Comparison of ENCODE assay signal across 17 cellular contexts in the genomic region with DNA sequence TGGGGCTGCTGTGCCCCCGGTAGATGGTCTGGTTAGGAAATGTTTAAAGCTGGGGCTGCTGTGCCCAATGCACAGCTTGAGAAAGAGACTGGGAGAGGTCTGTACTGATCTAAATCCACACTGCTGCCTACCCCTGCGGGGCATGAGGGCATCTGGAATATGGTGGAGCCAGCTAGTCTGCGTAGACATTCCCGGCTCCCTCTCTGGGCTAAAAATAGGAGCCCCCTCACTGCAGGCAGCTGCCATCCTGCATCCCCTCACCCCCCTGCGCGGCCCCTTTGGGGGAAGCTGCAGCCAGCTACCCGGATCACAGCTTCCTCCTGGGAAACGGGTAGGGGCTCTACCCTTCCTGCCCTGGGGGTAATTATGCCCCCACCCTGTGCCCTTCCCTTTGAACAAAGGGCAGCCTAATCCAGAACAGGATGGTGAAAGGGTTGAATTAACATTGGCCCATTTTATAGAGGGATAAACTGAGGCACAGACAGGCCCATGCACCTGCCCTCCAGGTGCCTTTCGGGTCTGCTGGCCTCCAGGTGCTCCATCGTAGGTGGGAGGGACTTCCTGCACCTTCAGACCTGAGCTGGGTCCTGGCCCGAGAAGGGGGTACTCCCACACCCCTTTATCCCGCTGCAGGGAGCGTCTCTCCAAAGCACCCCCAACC. TPM values are rescaled to one million over a fixed set of nuclear protein-coding genes. Genes with fewer than 3 reads are reported as not detected.
DNase-seq lines count a peak whose midpoint lies in the region; ATAC-seq, FAIRE-seq and TF ChIP-seq lines count a peak whose summit lies in the region.
"Had no signal": no experiment of that assay in that cellular context is flagged by ENCODE, and none has a peak within 500 bp of the region (broad histone marks: within the 10 kb centered on the region; RNA-seq: fewer than 3 reads in every experiment).

No MANE protein-coding gene starts in this region.

- peak overlapping the region; percentile 69 for H3K4me3 Mint-ChIP-seq in activated CD4-positive, alpha-beta T cell treated with anti-CD3 and anti-CD28 coated beads for 36 hours
- peak overlapping the region; percentile 83 for H3K4me3 Mint-ChIP-seq in neural progenitor cell

- no peak for FAIRE-seq in GM12878 (lab: Jason Lieb, UNC)
- FAIRE-seq: RCC 7860 had no signal

- H2AFZ ChIP-seq in GM12878 (ENCODE audit: control insufficient read depth, low read depth, low read length), result no peak overlapping the region
- no peak overlapping the region for H2AFZ ChIP-seq in neural progenitor cell (replicated peaks)

- peaks cover 8% of the 10 kb centered on the region for H3K36me3 Mint-ChIP-seq in activated CD4-positive, alpha-beta T cell treated with anti-CD3 and anti-CD28 coated beads for 36 hours (ENCODE audit: low read depth)
- no peaks in the 10 kb centered on the region for H3K36me3 Mint-ChIP-seq in neural progenitor cell

- H3K79me2 ChIP-seq in GM12878 (ENCODE audit: control insufficient read depth, insufficient read depth, low read length) (peaks cover 43% of the 10 kb centered on the region), neural progenitor cell (ENCODE audit: low read depth) (peaks cover 31% of the 10 kb centered on the region)
- H3K79me2 ChIP-seq: parathyroid adenoma had no signal

- TF ChIP-seq CTCF in GM12878 (IDR thresholded peaks at IDR 0.05 in 2 of 3, conservative IDR thresholded peaks at IDR 0.05 in 1 of 3; ENCODE audit: control insufficient read depth in 2 of 3, extremely low read depth in 1 of 3, insufficient read depth in 1 of 3, low read depth in 3 of 3, low read length in 3 of 3), result no peak
- TF ChIP-seq CTCF in neural progenitor cell (IDR thresholded peaks at IDR 0.05), result no peak

- TF ChIP-seq EP300 in GM12878 (IDR thresholded peaks at IDR 0.05; ENCODE audit: borderline replicate concordance in 1 of 2, control insufficient read depth in 1 of 2, low read depth in 2 of 2, low read length in 2 of 2), result no peak

- no peak overlapping the region for H3K27ac Mint-ChIP-seq in activated CD4-positive, alpha-beta T cell treated with anti-CD3 and anti-CD28 coated beads for 36 hours
- H3K27ac Mint-ChIP-seq in neural progenitor cell, result no peak overlapping the region

- no peak for ATAC-seq in activated CD4-positive, alpha-beta T cell treated with anti-CD3 and anti-CD28 coated beads for 36 hours
- ATAC-seq in GM12878 (no peak), GM21360 (IDR thresholded peaks at IDR 0.05; ENCODE audit: unreplicated experiment) (no peak), GM18519 (IDR thresholded peaks at IDR 0.05; ENCODE audit: low FRiP score, unreplicated experiment) (no peak)

- no peak for TF ChIP-seq POLR2A in GM12878 (IDR thresholded peaks at IDR 0.05; ENCODE audit: low read depth, low read length)

- BruUV-seq in GM12878 (replicated peaks; lab: Mats Ljungman, UMichigan), result no TSS peak

- RAD21 ChIA-PET in GM12878 (lab: Charles Lee; ENCODE audit: unreplicated experiment), result interaction anchor here (0.7 to 4.4 kb wide), 14 partner anchors 7 to 343 kb away, joined by 3 to 95 read pairs (median 4); a partner anchor contains a TSS

- 0 out of 2 replicates have a peak overlapping the region, but pooled peaks have one; percentile 65 for H3K4me3 ChIP-seq in HUES6 (ENCODE audit: low read depth, low read length)
- peak overlapping the region; percentile 99; the same call in 1 of the 2 replicates for H3K4me3 ChIP-seq in GM12878
- H3K4me3 ChIP-seq in neural progenitor cell, result no peak overlapping the region

- no peak for TF ChIP-seq RAD21 in GM12878 (IDR thresholded peaks at IDR 0.05; ENCODE audit: insufficient read depth, low read depth, low read length)

- no peaks in the 10 kb centered on the region for H3K9me3 Mint-ChIP-seq in activated CD4-positive, alpha-beta T cell treated with anti-CD3 and anti-CD28 coated beads for 36 hours (ENCODE audit: low read depth)
- H3K9me3 Mint-ChIP-seq in neural progenitor cell, result no peaks in the 10 kb centered on the region

- intact Hi-C loops in activated CD4-positive, alpha-beta T cell treated with anti-CD3 and anti-CD28 coated beads for 36 hours (cut with DNase I, micrococcal nuclease), result loop anchor here (5.0 to 10.0 kb wide), 4 partner anchors 261 to 321 kb away; a partner anchor contains a TSS
- intact Hi-C loops in GM12878 (cut with micrococcal nuclease; ENCODE audit: unreplicated experiment), result loop anchor here (10.0 kb wide), 1 partner anchor 321 kb away; a partner anchor contains a TSS

- DNase-seq in activated CD4-positive, alpha-beta T cell treated with anti-CD3 and anti-CD28 coated beads for 36 hours, result no peak
- DNase-seq in activated CD4-positive, alpha-beta T cell treated with anti-CD3 and anti-CD28 coated beads, Interleukin-2, amount 50 U/mL, for 1 hour, result no peak
- no peak for DNase-seq in GM12878 (ENCODE audit: low read depth, low spot score)
- no peak for DNase-seq in neural progenitor cell (ENCODE audit: low spot score)
- no peak for DNase-seq in DMS 273 treated with DMSO at 0.1 percent for 48 hours (lab: John Stamatoyannopoulos, UW)
- DNase-seq: DMS79 treated with DMSO at 0.1 percent for 48 hours, NCI-H1105 treated with DMSO at 0.1 percent for 48 hours, NCI-H510A treated with DMSO at 0.1 percent for 48 hours had no signal

- H3K9me3 ChIP-seq in HUES6 (ENCODE audit: control insufficient read depth, insufficient read depth, low read depth, low read length) (no peaks in the 10 kb centered on the region), GM12878 (replicated peaks; ENCODE audit: control insufficient read depth, insufficient read depth, low read length) (no peaks in the 10 kb centered on the region), neural progenitor cell (ENCODE audit: low read depth) (no peaks in the 10 kb centered on the region)
- H3K9me3 ChIP-seq: breast epithelium had no signal

- peaks cover 17% of the 10 kb centered on the region for H3K4me1 ChIP-seq in HUES6 (ENCODE audit: control insufficient read depth, insufficient read depth, low read length)
- peaks cover 29% of the 10 kb centered on the region for H3K4me1 ChIP-seq in GM12878 (ENCODE audit: control insufficient read depth, insufficient read depth, low read length)
- H3K4me1 ChIP-seq in neural progenitor cell, result peaks cover 19% of the 10 kb centered on the region

- SMC1A ChIA-PET in GM12878 (lab: Charles Lee; ENCODE audit: uncharacterized antibody, unreplicated experiment), result interaction anchor here (0.7 to 4.3 kb wide), 11 partner anchors 9 to 182 kb away, joined by 3 to 119 read pairs (median 5); a partner anchor contains a TSS

- peaks cover 19% of the 10 kb centered on the region for H3K4me1 Mint-ChIP-seq in activated CD4-positive, alpha-beta T cell treated with anti-CD3 and anti-CD28 coated beads for 36 hours
- peaks cover 8% of the 10 kb centered on the region for H3K4me1 Mint-ChIP-seq in neural progenitor cell

- H3K27me3 Mint-ChIP-seq in activated CD4-positive, alpha-beta T cell treated with anti-CD3 and anti-CD28 coated beads for 36 hours, result no peaks in the 10 kb centered on the region
- H3K27me3 Mint-ChIP-seq in neural progenitor cell (ENCODE audit: insufficient read depth, low read depth), result peaks cover 15% of the 10 kb centered on the region

- peaks cover 4% of the 10 kb centered on the region; the same call in 1 of the 2 replicates for H3K36me3 ChIP-seq in HUES6 (ENCODE audit: control insufficient read depth, insufficient read depth, low read length)
- H3K36me3 ChIP-seq in GM12878 (ENCODE audit: control insufficient read depth in 2 of 2, insufficient read depth in 2 of 2, low read length in 1 of 2), result peaks cover 0 to 5% of the 10 kb centered on the region in 2 experiments; a peak in 2 of 4 replicates
- H3K36me3 ChIP-seq in neural progenitor cell, result no peaks in the 10 kb centered on the region
- H3K36me3 ChIP-seq: breast epithelium had no signal

- H4K20me1 ChIP-seq in GM12878 (ENCODE audit: control insufficient read depth, insufficient read depth) (no peaks in the 10 kb centered on the region), neural progenitor cell (ENCODE audit: low read depth) (peaks cover 32% of the 10 kb centered on the region)

- H3K27me3 ChIP-seq in HUES6 (ENCODE audit: control insufficient read depth, insufficient read depth, low read length), result peaks cover 28% of the 10 kb centered on the region
- H3K27me3 ChIP-seq in GM12878 (replicated peaks in 1 of 2; ENCODE audit: control insufficient read depth in 2 of 2, insufficient read depth in 2 of 2, low read length in 1 of 2), result no peaks in the 10 kb centered on the region
- H3K27me3 ChIP-seq in neural progenitor cell, result peaks cover 41% of the 10 kb centered on the region

- H3K9ac ChIP-seq in HUES6 (ENCODE audit: low read length) (no peak overlapping the region), GM12878 (ENCODE audit: control insufficient read depth, insufficient read depth, low read length) (peak overlapping the region; percentile 97), neural progenitor cell (no peak overlapping the region)
- H3K9ac ChIP-seq: parathyroid adenoma had no signal

- CTCF ChIA-PET in activated CD4-positive, alpha-beta T cell treated with anti-CD3 and anti-CD28 coated beads for 36 hours (lab: Charles Lee), result interaction anchor here (0.6 to 3.2 kb wide), 15 partner anchors 11 to 261 kb away, joined by 3 to 26 read pairs (median 3); a partner anchor contains a TSS
- CTCF ChIA-PET in GM12878 (lab: Yijun Ruan, JAX), result interaction anchor here (0.5 to 4.0 kb wide), 14 partner anchors 19 to 337 kb away, joined by 3 to 150 read pairs (median 3); a partner anchor contains a TSS

- in situ Hi-C loops in GM12878 (cut with MboI), result loop anchor here (5.0 kb wide), 3 partner anchors 59 to 151 kb away; a partner anchor contains a TSS

- 59% methylated on average over 13 of the region's 13 CpGs for WGBS in GM12878 (ENCODE audit: insufficient coverage, insufficient replicate concordance, low lambda C conversion rate, missing lambda C conversion rate)

- POLR2A ChIA-PET in activated CD4-positive, alpha-beta T cell treated with anti-CD3 and anti-CD28 coated beads for 36 hours (lab: Charles Lee), result interaction anchor here (0.6 kb wide), 1 partner anchor 98 kb away, joined by 4 read pairs; a partner anchor contains a TSS
- POLR2A ChIA-PET in GM12878 (lab: Charles Lee), result interaction anchor here (0.6 to 3.9 kb wide), 8 partner anchors 23 to 140 kb away, joined by 3 to 36 read pairs (median 6); a partner anchor contains a TSS

- peak overlapping the region; percentile 89 for H3K4me2 ChIP-seq in GM12878 (ENCODE audit: control insufficient read depth, insufficient read depth)
- no peak overlapping the region for H3K4me2 ChIP-seq in neural progenitor cell

- H3K27ac ChIP-seq in HUES6 (ENCODE audit: low read depth, low read length) (no peak overlapping the region), GM12878 (ENCODE audit: control insufficient read depth, insufficient read depth) (peak overlapping the region; percentile 96), neural progenitor cell (no peak overlapping the region)
- H3K27ac ChIP-seq: breast epithelium, parathyroid adenoma had no signal

- H3F3A ChIP-seq in neural progenitor cell (ENCODE audit: low read depth), result peaks cover 61% of the 10 kb centered on the region

RNA-seq across cellular contexts. Expression of a gene that starts 2.2 kb away (rescaled TPM):
- total RNA-seq in activated CD4-positive, alpha-beta T cell treated with anti-CD3 and anti-CD28 coated beads for 36 hours, result 10 to 100 TPM; 25.1 to 36.0 TPM
- total RNA-seq in GM12878 (2013; cell fraction: nucleolus; rRNA removed), result 148 and 152 TPM in 2 replicates
- total RNA-seq in GM12878 (2014; rRNA removed) (30.2 and 34.2 TPM in 2 replicates), GM12878 (2014; rRNA removed; fragmentation: Illumina TruSeq; extraction: Trizol) (18.3 and 23.6 TPM in 2 replicates), GM12878 (2021) (68.3 and 70.0 TPM in 2 replicates), neural progenitor cell (ENCODE audit: low replicate concordance) (25.5 and 68.7 TPM in 2 replicates)
- 10.8 TPM for polyA plus RNA-seq in GM12878 (2011; ENCODE audit: low read depth)
- polyA plus RNA-seq in GM12878 (2011; rRNA removed) (6.5 and 17.1 TPM in 2 replicates), GM12878 (2014; fragmentation: Illumina TruSeq; extraction: Trizol) (5.7 and 16.3 TPM in 2 replicates), GM12878 (2014; fragmentation: Nextera tagmentation; extraction: Ambion mirVana) (1 to 10 TPM in 1 of 2 experiments, under 1 TPM in 1; 0.76 to 1.6 TPM), GM12878 (2014; rRNA removed) (37.0 and 45.1 TPM in 2 replicates), GM12878 (2016; fragmentation: Nextera tagmentation; extraction: Ambion mirVana) (1 to 10 TPM; 8.9 to 9.6 TPM)
- polyA plus RNA-seq in GM12878 (2011; cell fraction: cytosol; rRNA removed), result 22.9 and 33.7 TPM in 2 replicates
- 52.3 and 76.3 TPM in 2 replicates for polyA plus RNA-seq in GM12878 (2011; cell fraction: nucleus; rRNA removed)
- 33.7 and 35.9 TPM in 2 replicates for polyA plus RNA-seq in GM12878 (2012)
- 42.1 and 69.0 TPM in 2 replicates for polyA minus RNA-seq in GM12878 (2011; rRNA and poly(A)+ RNA removed)
- polyA minus RNA-seq in GM12878 (2011; cell fraction: cytosol; rRNA and poly(A)+ RNA removed), result 48.9 and 50.8 TPM in 2 replicates
- 33.1 and 53.2 TPM in 2 replicates for polyA minus RNA-seq in GM12878 (2011; cell fraction: nucleus; rRNA and poly(A)+ RNA removed)

RNA-seq across cellular contexts. Expression of a gene that starts 6.5 kb away (rescaled TPM):
- total RNA-seq in activated CD4-positive, alpha-beta T cell treated with anti-CD3 and anti-CD28 coated beads for 36 hours, result 10 to 100 TPM; 14.3 to 18.4 TPM
- total RNA-seq in GM12878 (2013; cell fraction: nucleolus; rRNA removed), result 16.9 and 18.1 TPM in 2 replicates
- 0.60 and 2.7 TPM in 2 replicates for total RNA-seq in GM12878 (2014; rRNA removed)
- total RNA-seq in GM12878 (2014; rRNA removed; fragmentation: Illumina TruSeq; extraction: Trizol), result not detected in 2 replicates
- 1.8 TPM in 2 replicates for total RNA-seq in GM12878 (2021)
- polyA plus RNA-seq in GM12878 (2011; ENCODE audit: low read depth), result 0.30 TPM
- polyA plus RNA-seq in GM12878 (2011; rRNA removed), result 1.6 and 2.8 TPM in 2 replicates
- polyA plus RNA-seq in GM12878 (2011; cell fraction: cytosol; rRNA removed), result 2.7 and 4.7 TPM in 2 replicates
- polyA plus RNA-seq in GM12878 (2011; cell fraction: nucleus; rRNA removed), result 19.3 and 20.1 TPM in 2 replicates
- polyA plus RNA-seq in GM12878 (2012), result 1.9 and 2.3 TPM in 2 replicates
- not detected in 2 replicates for polyA plus RNA-seq in GM12878 (2014; fragmentation: Illumina TruSeq; extraction: Trizol)
- under 1 TPM in 1 of 2 experiments, not detected in 1; 0.13 TPM for polyA plus RNA-seq in GM12878 (2014; fragmentation: Nextera tagmentation; extraction: Ambion mirVana)
- 0.83 and 2.1 TPM in 2 replicates for polyA plus RNA-seq in GM12878 (2014; rRNA removed)
- polyA plus RNA-seq in GM12878 (2016; fragmentation: Nextera tagmentation; extraction: Ambion mirVana), result 1 to 10 TPM in 1 of 2 experiments, under 1 TPM in 1; 0.14 to 1.4 TPM
- 0.29 and 1.3 TPM in 2 replicates for polyA minus RNA-seq in GM12878 (2011; rRNA and poly(A)+ RNA removed)
- polyA minus RNA-seq in GM12878 (2011; cell fraction: cytosol; rRNA and poly(A)+ RNA removed), result 1.9 and 2.8 TPM in 2 replicates
- 1.7 and 3.2 TPM in 2 replicates for polyA minus RNA-seq in GM12878 (2011; cell fraction: nucleus; rRNA and poly(A)+ RNA removed)
- 0.77 TPM in 1 of 2 replicates, not detected in the other for total RNA-seq in neural progenitor cell (ENCODE audit: low replicate concordance)
- total RNA-seq: A673, HT1080, urinary bladder had no signal

RNA-seq across cellular contexts. Expression of a gene that starts 10.7 kb away (rescaled TPM):
- total RNA-seq in activated CD4-positive, alpha-beta T cell treated with anti-CD3 and anti-CD28 coated beads for 36 hours, result 10 to 100 TPM; 73.7 to 83.3 TPM
- total RNA-seq in GM12878 (2013; cell fraction: nucleolus; rRNA removed), result 17.9 and 20.1 TPM in 2 replicates
- total RNA-seq in GM12878 (2014; rRNA removed), result 24.3 and 28.1 TPM in 2 replicates
- total RNA-seq in GM12878 (2014; rRNA removed; fragmentation: Illumina TruSeq; extraction: Trizol), result 18.2 and 19.6 TPM in 2 replicates
- total RNA-seq in GM12878 (2021), result 51.6 and 54.5 TPM in 2 replicates
- polyA plus RNA-seq in GM12878 (2011; ENCODE audit: low read depth), result 14.1 TPM
- polyA plus RNA-seq in GM12878 (2011; rRNA removed), result 12.1 and 26.1 TPM in 2 replicates
- polyA plus RNA-seq in GM12878 (2011; cell fraction: cytosol; rRNA removed), result 43.8 and 54.5 TPM in 2 replicates
- 41.0 and 44.6 TPM in 2 replicates for polyA plus RNA-seq in GM12878 (2011; cell fraction: nucleus; rRNA removed)
- polyA plus RNA-seq in GM12878 (2012), result 39.6 and 50.1 TPM in 2 replicates
- 16.4 and 27.2 TPM in 2 replicates for polyA plus RNA-seq in GM12878 (2014; fragmentation: Illumina TruSeq; extraction: Trizol)
- 1 to 10 TPM; 1.3 to 4.2 TPM for polyA plus RNA-seq in GM12878 (2014; fragmentation: Nextera tagmentation; extraction: Ambion mirVana)
- polyA plus RNA-seq in GM12878 (2014; rRNA removed), result 65.8 and 78.8 TPM in 2 replicates
- 10 to 100 TPM; 36.0 to 44.0 TPM for polyA plus RNA-seq in GM12878 (2016; fragmentation: Nextera tagmentation; extraction: Ambion mirVana)
- 8.9 and 20.7 TPM in 2 replicates for polyA minus RNA-seq in GM12878 (2011; rRNA and poly(A)+ RNA removed)
- polyA minus RNA-seq in GM12878 (2011; cell fraction: cytosol; rRNA and poly(A)+ RNA removed), result 11.9 and 12.1 TPM in 2 replicates
- 4.8 and 6.7 TPM in 2 replicates for polyA minus RNA-seq in GM12878 (2011; cell fraction: nucleus; rRNA and poly(A)+ RNA removed)
- total RNA-seq in neural progenitor cell (ENCODE audit: low replicate concordance), result 22.7 and 58.2 TPM in 2 replicates

RNA-seq across cellular contexts. Expression of a gene that starts 30.4 kb away (rescaled TPM):
- total RNA-seq in activated CD4-positive, alpha-beta T cell treated with anti-CD3 and anti-CD28 coated beads for 36 hours, result not detected
- not detected in 2 replicates for total RNA-seq in GM12878 (2013; cell fraction: nucleolus; rRNA removed)
- total RNA-seq in GM12878 (2014; rRNA removed) (not detected in 2 replicates), GM12878 (2014; rRNA removed; fragmentation: Illumina TruSeq; extraction: Trizol) (not detected in 2 replicates), GM12878 (2021) (not detected in 2 replicates), neural progenitor cell (ENCODE audit: low replicate concordance) (not detected in 2 replicates)
- not detected for polyA plus RNA-seq in GM12878 (2011; ENCODE audit: low read depth)
- polyA plus RNA-seq in GM12878 (2011; rRNA removed) (not detected in 2 replicates), GM12878 (2014; fragmentation: Illumina TruSeq; extraction: Trizol) (not detected in 2 replicates), GM12878 (2014; fragmentation: Nextera tagmentation; extraction: Ambion mirVana) (not detected), GM12878 (2014; rRNA removed) (not detected in 2 replicates), GM12878 (2016; fragmentation: Nextera tagmentation; extraction: Ambion mirVana) (not detected)
- polyA plus RNA-seq in GM12878 (2011; cell fraction: cytosol; rRNA removed), result not detected in 2 replicates
- not detected in 2 replicates for polyA plus RNA-seq in GM12878 (2011; cell fraction: nucleus; rRNA removed)
- polyA plus RNA-seq in GM12878 (2012), result not detected in 2 replicates
- polyA minus RNA-seq in GM12878 (2011; rRNA and poly(A)+ RNA removed), result 1,322 TPM in 1 of 2 replicates, not detected in the other
- polyA minus RNA-seq in GM12878 (2011; cell fraction: cytosol; rRNA and poly(A)+ RNA removed), result not detected in 2 replicates
- under 0.01 TPM in 1 of 2 replicates, not detected in the other for polyA minus RNA-seq in GM12878 (2011; cell fraction: nucleus; rRNA and poly(A)+ RNA removed)
- total RNA-seq: A673, breast epithelium, HT1080, urinary bladder had no signal
- polyA plus RNA-seq: urinary bladder had no signal

RNA-seq across cellular contexts. Expression of a gene that starts 30.7 kb away (rescaled TPM):
- 10 to 100 TPM; 52.6 to 70.3 TPM for total RNA-seq in activated CD4-positive, alpha-beta T cell treated with anti-CD3 and anti-CD28 coated beads for 36 hours
- 36.0 and 39.7 TPM in 2 replicates for total RNA-seq in GM12878 (2013; cell fraction: nucleolus; rRNA removed)
- total RNA-seq in GM12878 (2014; rRNA removed) (10.7 and 14.5 TPM in 2 replicates), GM12878 (2014; rRNA removed; fragmentation: Illumina TruSeq; extraction: Trizol) (4.7 and 6.4 TPM in 2 replicates), GM12878 (2021) (48.2 and 49.4 TPM in 2 replicates), neural progenitor cell (ENCODE audit: low replicate concordance) (14.4 and 46.9 TPM in 2 replicates)
- 14.5 TPM for polyA plus RNA-seq in GM12878 (2011; ENCODE audit: low read depth)
- polyA plus RNA-seq in GM12878 (2011; rRNA removed) (3.8 and 12.7 TPM in 2 replicates), GM12878 (2014; fragmentation: Illumina TruSeq; extraction: Trizol) (0.19 and 3.5 TPM in 2 replicates), GM12878 (2014; fragmentation: Nextera tagmentation; extraction: Ambion mirVana) (1 to 10 TPM in 1 of 2 experiments, under 1 TPM in 1; 0.56 to 3.5 TPM), GM12878 (2014; rRNA removed) (24.4 and 28.9 TPM in 2 replicates), GM12878 (2016; fragmentation: Nextera tagmentation; extraction: Ambion mirVana) (10 to 100 TPM; 49.6 to 51.1 TPM)
- polyA plus RNA-seq in GM12878 (2011; cell fraction: cytosol; rRNA removed), result 38.0 and 39.5 TPM in 2 replicates
- 36.6 and 56.4 TPM in 2 replicates for polyA plus RNA-seq in GM12878 (2011; cell fraction: nucleus; rRNA removed)
- 36.5 and 37.4 TPM in 2 replicates for polyA plus RNA-seq in GM12878 (2012)
- 16.8 and 38.4 TPM in 2 replicates for polyA minus RNA-seq in GM12878 (2011; rRNA and poly(A)+ RNA removed)
- polyA minus RNA-seq in GM12878 (2011; cell fraction: cytosol; rRNA and poly(A)+ RNA removed), result 31.8 and 34.9 TPM in 2 replicates
- 12.5 and 26.0 TPM in 2 replicates for polyA minus RNA-seq in GM12878 (2011; cell fraction: nucleus; rRNA and poly(A)+ RNA removed)
